ENCODE assay signal across 15 cellular contexts in the genomic region with DNA sequence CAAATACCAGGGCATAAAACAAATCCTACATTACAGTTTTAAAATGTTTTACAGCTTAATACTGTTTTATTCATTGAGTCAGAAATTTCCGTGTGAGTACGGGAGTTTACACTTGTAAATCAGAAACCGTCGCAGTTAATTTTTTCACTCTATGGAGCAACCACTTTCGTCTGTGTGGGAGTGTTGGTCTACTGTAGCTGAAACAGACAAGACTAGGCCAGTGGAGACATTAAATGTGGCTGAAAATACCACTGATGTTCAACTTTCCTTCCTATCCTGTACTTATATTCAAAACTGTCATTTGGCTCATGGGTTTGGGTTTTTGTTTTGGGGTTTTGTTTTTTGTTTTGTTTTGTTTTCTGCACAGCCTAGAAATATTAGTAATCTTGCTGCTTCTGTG.
A peak's percentile ranks its signal among the peaks of the same experiment; 100 is the strongest.
DNase-seq lines count a peak whose midpoint lies in the region; ATAC-seq lines count a peak whose summit lies in the region.
"Had no signal": no experiment of that assay in that cellular context is flagged by ENCODE, and none has a peak within 500 bp of the region (broad histone marks: within the 10 kb centered on the region; RNA-seq: fewer than 3 reads in every experiment).

No MANE protein-coding gene starts in this region.

- peak; percentile 65 for ATAC-seq in HG03378 (IDR thresholded peaks at IDR 0.05; ENCODE audit: unreplicated experiment)
- no peak for ATAC-seq in GM21390 (IDR thresholded peaks at IDR 0.05; ENCODE audit: unreplicated experiment)
- ATAC-seq: heart right ventricle, PC-3, WTC11 had no signal

- DNase-seq in stimulated activated CD4-positive, alpha-beta T cell treated with anti-CD3 and anti-CD28 coated beads, Interleukin-15, amount 100 ng/mL, for 24 hours = peak; percentile 19
- DNase-seq in stimulated activated CD4-positive, alpha-beta T cell treated with anti-CD3 and anti-CD28 coated beads, Interleukin-4, amount 100 ng/mL, for 1 hour = no peak
- DNase-seq in iris pigment epithelial cell (ENCODE audit: low read depth) = peak; percentile 29
- no peak for DNase-seq in SW480 (ENCODE audit: low spot score)
- DNase-seq in GOT3 (lab: John Stamatoyannopoulos, UW) = no peak
- no peak for DNase-seq in NCI-H82 (lab: John Stamatoyannopoulos, UW)
- DNase-seq: heart right ventricle, NCI-H2029 treated with DMSO at 0.1 percent for 48 hours, NCI-H524 treated with DMSO at 0.1 percent for 48 hours, ovary, PC-3, uterus had no signal

Comparison
In these comparisons a context has a peak if more than half of its experiments do, and no peak if none do; other contexts are left out.
1. DNase-seq: peak in stimulated activated CD4-positive, alpha-beta T cell treated with anti-CD3 and anti-CD28 coated beads, Interleukin-15, amount 100 ng/mL, for 24 hours (single experiment) and iris pigment epithelial cell (single experiment); none in stimulated activated CD4-positive, alpha-beta T cell treated with anti-CD3 and anti-CD28 coated beads, Interleukin-4, amount 100 ng/mL, for 1 hour (single experiment), SW480 (single experiment), GOT3 (single experiment) and NCI-H82 (single experiment).